ENCODE assay signal across 3 cellular contexts in the genomic region with DNA sequence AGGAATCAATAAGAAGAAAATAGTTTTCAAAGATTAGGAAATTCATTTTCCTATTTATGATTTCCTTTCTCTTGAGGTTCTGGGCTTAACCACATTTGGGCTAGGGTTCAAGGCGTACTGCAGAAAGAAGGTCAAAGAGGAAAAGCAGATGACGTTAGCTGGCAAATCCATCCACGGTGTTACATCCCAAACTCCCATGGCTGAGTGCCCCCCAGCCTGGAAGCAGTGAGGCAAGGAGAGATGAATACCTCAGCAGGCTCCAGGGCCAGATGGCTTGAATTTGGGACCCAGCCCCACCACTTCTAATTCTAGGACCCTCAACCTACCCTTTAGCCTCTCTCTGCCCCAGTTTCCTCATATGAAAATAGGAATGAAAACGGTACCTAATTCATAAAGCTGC. TPM values are rescaled to one million over a fixed set of nuclear protein-coding genes. Genes with fewer than 3 reads are reported as not detected.
"Had no signal": no experiment of that assay in that cellular context is flagged by ENCODE, and none has a peak within 500 bp of the region (broad histone marks: within the 10 kb centered on the region; RNA-seq: fewer than 3 reads in every experiment).

No MANE protein-coding gene starts in this region.

- ATAC-seq: GM12878 had no signal

- DNase-seq: GDM1, GF-D8 had no signal

- H3K4me3 ChIP-seq: GM12878 had no signal

RNA-seq across cellular contexts. Expression of gene CCDC185, which starts 46.9 kb away (rescaled TPM):
- total RNA-seq: GM12878 had no signal
- polyA plus RNA-seq: GM12878 had no signal
